Comparison of ENCODE assay signal across 1 cellular context in the genomic region with DNA sequence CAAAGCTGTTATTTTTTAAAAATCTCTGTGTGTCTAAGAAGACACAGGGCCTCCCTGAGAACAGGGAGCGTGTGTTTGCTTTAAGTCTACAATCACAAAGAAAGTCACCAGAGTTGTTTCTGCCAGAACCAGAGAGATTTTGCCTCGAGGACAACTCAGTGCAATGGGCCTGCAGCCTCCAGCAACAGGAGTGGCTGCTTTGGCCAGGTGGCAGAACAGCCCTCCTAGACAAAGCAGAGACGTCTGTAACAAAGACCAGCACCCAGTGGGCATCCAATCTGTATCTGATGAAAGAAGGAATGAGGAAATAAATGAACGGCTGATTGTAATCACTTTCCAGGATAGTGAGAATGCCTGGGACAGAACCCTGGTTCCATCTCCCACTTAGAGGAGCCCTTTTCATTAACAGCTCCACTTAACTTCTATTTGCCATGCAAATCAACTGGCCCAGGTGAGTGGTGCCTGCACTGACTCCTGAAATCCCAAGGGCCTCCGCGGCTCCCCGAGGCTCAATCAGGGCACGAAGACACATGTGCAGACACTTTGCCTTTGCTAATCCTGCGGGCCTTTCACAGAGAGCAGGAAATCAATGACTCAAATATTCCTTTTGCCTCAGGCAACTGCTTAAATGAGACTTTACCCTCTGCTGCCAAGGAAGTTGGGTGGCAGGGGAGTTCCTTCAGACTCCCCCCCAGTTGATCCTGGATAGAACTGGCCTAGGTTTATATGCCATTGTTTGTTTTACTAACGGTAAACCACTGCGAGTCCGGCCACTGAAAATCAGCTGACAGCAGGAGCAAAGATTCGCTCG.
TF ChIP-seq lines count a peak whose summit lies in the region.

No MANE protein-coding gene starts in this region.

TF ChIP-seq in A549, 52 proteins besides CTCF, POLR2A, EP300 and RAD21:
- TF ChIP-seq, protein P1, sequence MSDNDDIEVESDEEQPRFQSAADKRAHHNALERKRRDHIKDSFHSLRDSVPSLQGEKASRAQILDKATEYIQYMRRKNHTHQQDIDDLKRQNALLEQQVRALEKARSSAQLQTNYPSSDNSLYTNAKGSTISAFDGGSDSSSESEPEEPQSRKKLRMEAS (IDR thresholded peaks at IDR 0.05) = no peak
- TF ChIP-seq, protein P2, sequence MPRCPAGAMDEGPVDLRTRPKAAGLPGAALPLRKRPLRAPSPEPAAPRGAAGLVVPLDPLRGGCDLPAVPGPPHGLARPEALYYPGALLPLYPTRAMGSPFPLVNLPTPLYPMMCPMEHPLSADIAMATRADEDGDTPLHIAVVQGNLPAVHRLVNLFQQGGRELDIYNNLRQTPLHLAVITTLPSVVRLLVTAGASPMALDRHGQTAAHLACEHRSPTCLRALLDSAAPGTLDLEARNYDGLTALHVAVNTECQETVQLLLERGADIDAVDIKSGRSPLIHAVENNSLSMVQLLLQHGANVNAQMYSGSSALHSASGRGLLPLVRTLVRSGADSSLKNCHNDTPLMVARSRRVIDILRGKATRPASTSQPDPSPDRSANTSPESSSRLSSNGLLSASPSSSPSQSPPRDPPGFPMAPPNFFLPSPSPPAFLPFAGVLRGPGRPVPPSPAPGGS (IDR thresholded peaks at IDR 0.05) = no peak
- TF ChIP-seq SREBF2 (IDR thresholded peaks at IDR 0.05) (no peak), ZC3H11A (IDR thresholded peaks at IDR 0.05) (no peak)
